1 cellular context compared by ENCODE assay signal in genomic region chr1:1033009-1033587, GRCh38.
TF ChIP-seq lines count a peak whose summit lies in the region.

No MANE protein-coding gene starts in this region.

TF ChIP-seq in IMR-90, 13 proteins besides CTCF, POLR2A, EP300 and RAD21:
- TF ChIP-seq MAFK (IDR thresholded peaks at IDR 0.05; ENCODE audit: low read depth, low read length) (no peak), BHLHE40 (IDR thresholded peaks at IDR 0.05; ENCODE audit: low read depth, low read length) (no peak), MXI1 (IDR thresholded peaks at IDR 0.05; ENCODE audit: borderline replicate concordance, low read depth, low read length) (no peak), MAZ (IDR thresholded peaks at IDR 0.05; ENCODE audit: borderline replicate concordance, low read depth, low read length) (peak; percentile 36; the same call in 1 of the 2 replicates), SMC3 (IDR thresholded peaks at IDR 0.05; ENCODE audit: low read depth, low read length) (peak; percentile 26; the same call in 1 of the 2 replicates)
